Comparison of ENCODE assay signal across 1 cellular context in the genomic region with DNA sequence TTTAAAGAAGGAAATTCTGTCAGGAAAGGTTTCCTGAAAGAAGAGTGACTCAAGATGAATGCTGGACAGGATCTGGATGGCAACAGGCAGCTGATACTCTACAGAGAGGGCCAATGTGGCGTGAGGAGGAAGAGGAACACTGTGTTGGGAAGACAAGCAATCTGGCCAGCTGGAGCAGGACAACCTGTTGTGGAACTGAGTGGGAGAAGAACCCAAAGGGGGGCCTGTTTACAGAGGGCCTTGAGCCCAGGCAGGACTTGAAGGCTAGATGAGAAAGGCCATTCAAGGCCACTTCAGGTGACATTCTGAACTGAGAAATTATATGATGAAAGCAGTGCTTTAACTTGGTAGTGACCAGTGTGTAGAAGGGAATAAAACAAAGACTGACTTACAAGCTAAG.
TF ChIP-seq lines count a peak whose summit lies in the region.

No MANE protein-coding gene starts in this region.

TF ChIP-seq in HepG2, 621 proteins besides CTCF, POLR2A, EP300 and RAD21 (continued from another document):
- TF ChIP-seq ARID5B (CRISPR knock-in tag; IDR thresholded peaks at IDR 0.05) (peak; percentile 14; the same call in 1 of the 2 replicates), RXRB (CRISPR knock-in tag; IDR thresholded peaks at IDR 0.05; ENCODE audit: borderline replicate concordance) (peak; percentile 25; the same call in 1 of the 2 replicates), ZMYM2 (CRISPR knock-in tag; IDR thresholded peaks at IDR 0.05) (no peak), CENPBD1 (CRISPR knock-in tag; IDR thresholded peaks at IDR 0.05; ENCODE audit: borderline replicate concordance, low read depth) (no peak), ARID2 (CRISPR knock-in tag; IDR thresholded peaks at IDR 0.05; ENCODE audit: borderline replicate concordance) (no peak), TEAD3 (CRISPR knock-in tag; optimal IDR thresholded peaks at IDR 0.05; ENCODE audit: borderline replicate concordance) (no peak), ZFP36L2 (CRISPR knock-in tag; IDR thresholded peaks at IDR 0.05) (no peak)
